In genomic region chr7:24595671-24596418, GRCh38 we compare ENCODE assay signal across 11 cellular contexts. TPM values are rescaled to one million over a fixed set of nuclear protein-coding genes. Genes with fewer than 3 reads are reported as not detected.
DNase-seq lines count a peak whose midpoint lies in the region; ATAC-seq and TF ChIP-seq lines count a peak whose summit lies in the region.
"Had no signal": no experiment of that assay in that cellular context is flagged by ENCODE, and none has a peak within 500 bp of the region (broad histone marks: within the 10 kb centered on the region; RNA-seq: fewer than 3 reads in every experiment).

No MANE protein-coding gene starts in this region.

- H3K4me1 Mint-ChIP-seq in immature natural killer cell, result no peaks in the 10 kb centered on the region

- no peak overlapping the region for H3K4me3 Mint-ChIP-seq in immature natural killer cell

- no peaks in the 10 kb centered on the region for H3K4me1 ChIP-seq in foreskin keratinocyte

- H3K27me3 ChIP-seq in foreskin keratinocyte, result no peaks in the 10 kb centered on the region

- no peak for TF ChIP-seq CTCF in foreskin keratinocyte (conservative IDR thresholded peaks at IDR 0.05)

- DNase-seq in immature natural killer cell, result peak; percentile 16 to 44 (median 18)
- DNase-seq in NCI-H146 (lab: John Stamatoyannopoulos, UW), result no peak
- no peak for DNase-seq in SHP77 (lab: John Stamatoyannopoulos, UW)
- no peak for DNase-seq in stimulated activated CD4-positive, alpha-beta T cell treated with anti-CD3 and anti-CD28 coated beads, Interleukin-4, amount 100 ng/mL, for 4 hours
- no peak for DNase-seq in foreskin keratinocyte

- ATAC-seq in GM18517 (IDR thresholded peaks at IDR 0.05; ENCODE audit: unreplicated experiment) (peak; percentile 80), GM21447 (IDR thresholded peaks at IDR 0.05; ENCODE audit: unreplicated experiment) (peak; percentile 58), HG03196 (IDR thresholded peaks at IDR 0.05; ENCODE audit: unreplicated experiment) (peak; percentile 55), foreskin keratinocyte (no peak)
- ATAC-seq: HCT116, Right ventricle myocardium inferior had no signal

- no peak overlapping the region for H3K27ac Mint-ChIP-seq in immature natural killer cell

- no peaks in the 10 kb centered on the region for H3K9me3 Mint-ChIP-seq in immature natural killer cell

- no peak overlapping the region for H3K27ac ChIP-seq in foreskin keratinocyte
- H3K27ac ChIP-seq: skin epidermis had no signal

- no peaks in the 10 kb centered on the region for H3K36me3 Mint-ChIP-seq in immature natural killer cell

- H3K27me3 Mint-ChIP-seq in immature natural killer cell (ENCODE audit: low read depth in 3 of 3), result no peaks in the 10 kb centered on the region

RNA-seq across cellular contexts. Expression of gene PALS2, which starts 22.6 kb away (rescaled TPM):
- polyA plus RNA-seq in immature natural killer cell, result 10 to 100 TPM in 1 of 3 donors, 1 to 10 TPM in 2; 7.2 to 10.3 (median 7.3) TPM
- 18.7 and 19.2 TPM in 2 replicates for total RNA-seq in foreskin keratinocyte
- 9.2 and 10.3 TPM in 2 replicates for polyA plus RNA-seq in foreskin keratinocyte

Comparison
In these comparisons a context has a peak if more than half of its experiments do, and no peak if none do; other contexts are left out.
1. DNase-seq: peak in immature natural killer cell (3 of 3); none in NCI-H146 (single experiment), SHP77 (0 of 2), stimulated activated CD4-positive, alpha-beta T cell treated with anti-CD3 and anti-CD28 coated beads, Interleukin-4, amount 100 ng/mL, for 4 hours (0 of 2) and foreskin keratinocyte (0 of 2).